In the genomic region with DNA sequence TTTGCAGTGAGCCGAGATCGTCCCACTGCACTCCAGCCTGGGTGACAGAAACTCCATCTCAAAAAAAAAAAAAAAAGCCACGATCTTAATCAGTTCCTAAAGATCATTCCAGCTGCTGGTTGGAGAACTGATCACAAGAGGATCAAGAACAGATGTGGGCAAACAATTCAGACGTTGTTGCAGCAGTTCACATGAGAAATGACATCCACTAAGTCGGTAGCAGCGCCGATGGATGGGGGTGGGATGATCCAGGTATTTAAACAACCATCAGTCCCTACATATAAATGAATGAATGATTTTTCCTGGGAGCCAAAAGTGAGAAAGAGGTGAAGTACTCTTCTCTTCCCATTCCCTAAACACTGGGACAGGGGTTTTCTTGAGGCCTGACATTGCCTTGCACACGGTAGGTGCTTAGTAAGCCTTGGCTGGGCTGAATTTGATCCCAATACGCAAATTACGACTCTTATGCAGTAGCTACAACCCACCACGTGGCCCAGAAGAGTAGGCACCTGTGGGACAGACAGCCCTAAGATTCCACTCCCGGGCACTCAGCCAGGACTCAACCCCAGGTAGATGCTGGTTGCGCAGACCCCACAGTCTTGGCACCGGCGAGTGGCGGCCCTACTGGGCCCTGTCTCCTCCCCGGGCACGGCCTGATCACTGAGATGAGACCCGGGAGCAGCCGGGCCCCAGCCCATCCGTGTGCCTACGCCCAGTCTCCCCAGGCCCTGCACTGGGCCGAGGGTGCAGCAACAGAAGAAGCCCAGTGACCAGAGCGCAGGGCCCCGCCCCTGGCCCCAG, we compare ENCODE assay signal across 1 cellular context.
A peak's percentile ranks its signal among the peaks of the same experiment; 100 is the strongest.
TF ChIP-seq lines count a peak whose summit lies in the region.

No MANE protein-coding gene starts in this region.

TF ChIP-seq in WTC11, 78 proteins besides CTCF, POLR2A, EP300 and RAD21 (continued from another document):
- TF ChIP-seq, protein P1, sequence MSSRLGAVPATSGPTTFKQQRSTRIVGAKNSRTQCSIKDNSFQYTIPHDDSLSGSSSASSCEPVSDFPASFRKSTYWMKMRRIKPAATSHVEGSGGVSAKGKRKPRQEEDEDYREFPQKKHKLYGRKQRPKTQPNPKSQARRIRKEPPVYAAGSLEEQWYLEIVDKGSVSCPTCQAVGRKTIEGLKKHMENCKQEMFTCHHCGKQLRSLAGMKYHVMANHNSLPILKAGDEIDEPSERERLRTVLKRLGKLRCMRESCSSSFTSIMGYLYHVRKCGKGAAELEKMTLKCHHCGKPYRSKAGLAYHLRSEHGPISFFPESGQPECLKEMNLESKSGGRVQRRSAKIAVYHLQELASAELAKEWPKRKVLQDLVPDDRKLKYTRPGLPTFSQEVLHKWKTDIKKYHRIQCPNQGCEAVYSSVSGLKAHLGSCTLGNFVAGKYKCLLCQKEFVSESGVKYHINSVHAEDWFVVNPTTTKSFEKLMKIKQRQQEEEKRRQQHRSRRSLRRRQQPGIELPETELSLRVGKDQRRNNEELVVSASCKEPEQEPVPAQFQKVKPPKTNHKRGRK (CRISPR knock-in tag; IDR thresholded peaks at IDR 0.05; ENCODE audit: borderline replicate concordance) = no peak
- TF ChIP-seq ZNF138 (CRISPR knock-in tag; conservative IDR thresholded peaks at IDR 0.05) (no peak), ZNF263 (CRISPR knock-in tag; IDR thresholded peaks at IDR 0.05; ENCODE audit: low read depth) (no peak), CBFB (CRISPR knock-in tag; IDR thresholded peaks at IDR 0.05; ENCODE audit: low read depth) (no peak), FOXP1 (CRISPR knock-in tag; IDR thresholded peaks at IDR 0.05; ENCODE audit: borderline replicate concordance) (no peak), SMAD4 (CRISPR knock-in tag; IDR thresholded peaks at IDR 0.05) (no peak), NFYB (CRISPR knock-in tag; conservative IDR thresholded peaks at IDR 0.05; ENCODE audit: low read depth) (no peak), RELA (CRISPR knock-in tag; IDR thresholded peaks at IDR 0.05; ENCODE audit: borderline replicate concordance) (no peak), MXD4 (CRISPR knock-in tag; IDR thresholded peaks at IDR 0.05; ENCODE audit: borderline replicate concordance) (no peak), ZNF416 (CRISPR knock-in tag; IDR thresholded peaks at IDR 0.05) (no peak), NR2C2 (CRISPR knock-in tag; IDR thresholded peaks at IDR 0.05) (no peak), GABPB1 (CRISPR knock-in tag; IDR thresholded peaks at IDR 0.05) (no peak), TEAD4 (CRISPR knock-in tag; IDR thresholded peaks at IDR 0.05) (no peak), JAZF1 (CRISPR knock-in tag; IDR thresholded peaks at IDR 0.05) (no peak), ETV6 (CRISPR knock-in tag; IDR thresholded peaks at IDR 0.05) (no peak)
- TF ChIP-seq, protein P2, sequence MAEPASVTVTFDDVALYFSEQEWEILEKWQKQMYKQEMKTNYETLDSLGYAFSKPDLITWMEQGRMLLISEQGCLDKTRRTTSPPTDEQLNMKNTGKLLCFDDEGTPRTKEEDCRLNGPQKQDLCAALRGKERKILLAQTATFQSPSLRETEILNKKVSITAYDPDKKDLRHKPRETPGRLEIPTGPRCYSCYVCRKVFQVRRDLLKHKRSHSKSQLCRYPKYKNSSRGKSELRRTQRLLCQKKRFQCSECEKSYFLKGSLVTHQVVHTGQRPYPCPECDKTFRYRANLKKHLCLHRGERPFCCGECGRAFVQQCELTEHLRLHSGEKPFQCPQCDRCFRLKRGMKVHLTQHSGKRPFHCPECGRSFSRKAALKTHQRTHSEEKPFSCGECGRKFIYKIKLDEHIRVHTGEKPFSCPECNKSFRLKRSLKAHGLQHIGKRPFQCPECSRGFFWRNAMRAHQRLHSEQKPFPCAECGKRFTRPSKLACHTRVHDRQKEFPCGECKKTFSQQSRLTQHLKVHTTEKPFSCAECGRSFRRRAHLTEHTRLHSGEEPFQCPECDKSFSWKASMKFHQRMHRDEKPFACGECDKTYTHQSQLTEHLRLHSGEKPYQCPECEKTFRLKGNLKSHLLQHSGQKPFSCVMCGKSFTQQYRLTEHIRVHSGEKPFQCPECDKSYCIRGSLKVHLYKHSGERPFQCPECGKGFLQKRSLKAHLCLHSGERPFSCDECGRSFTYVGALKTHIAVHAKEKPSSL (CRISPR knock-in tag; conservative IDR thresholded peaks at IDR 0.05) = no peak
- TF ChIP-seq, protein P3, sequence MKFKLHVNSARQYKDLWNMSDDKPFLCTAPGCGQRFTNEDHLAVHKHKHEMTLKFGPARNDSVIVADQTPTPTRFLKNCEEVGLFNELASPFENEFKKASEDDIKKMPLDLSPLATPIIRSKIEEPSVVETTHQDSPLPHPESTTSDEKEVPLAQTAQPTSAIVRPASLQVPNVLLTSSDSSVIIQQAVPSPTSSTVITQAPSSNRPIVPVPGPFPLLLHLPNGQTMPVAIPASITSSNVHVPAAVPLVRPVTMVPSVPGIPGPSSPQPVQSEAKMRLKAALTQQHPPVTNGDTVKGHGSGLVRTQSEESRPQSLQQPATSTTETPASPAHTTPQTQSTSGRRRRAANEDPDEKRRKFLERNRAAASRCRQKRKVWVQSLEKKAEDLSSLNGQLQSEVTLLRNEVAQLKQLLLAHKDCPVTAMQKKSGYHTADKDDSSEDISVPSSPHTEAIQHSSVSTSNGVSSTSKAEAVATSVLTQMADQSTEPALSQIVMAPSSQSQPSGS (CRISPR knock-in tag; IDR thresholded peaks at IDR 0.05; ENCODE audit: borderline replicate concordance, low read depth) = no peak
- TF ChIP-seq, protein P4, sequence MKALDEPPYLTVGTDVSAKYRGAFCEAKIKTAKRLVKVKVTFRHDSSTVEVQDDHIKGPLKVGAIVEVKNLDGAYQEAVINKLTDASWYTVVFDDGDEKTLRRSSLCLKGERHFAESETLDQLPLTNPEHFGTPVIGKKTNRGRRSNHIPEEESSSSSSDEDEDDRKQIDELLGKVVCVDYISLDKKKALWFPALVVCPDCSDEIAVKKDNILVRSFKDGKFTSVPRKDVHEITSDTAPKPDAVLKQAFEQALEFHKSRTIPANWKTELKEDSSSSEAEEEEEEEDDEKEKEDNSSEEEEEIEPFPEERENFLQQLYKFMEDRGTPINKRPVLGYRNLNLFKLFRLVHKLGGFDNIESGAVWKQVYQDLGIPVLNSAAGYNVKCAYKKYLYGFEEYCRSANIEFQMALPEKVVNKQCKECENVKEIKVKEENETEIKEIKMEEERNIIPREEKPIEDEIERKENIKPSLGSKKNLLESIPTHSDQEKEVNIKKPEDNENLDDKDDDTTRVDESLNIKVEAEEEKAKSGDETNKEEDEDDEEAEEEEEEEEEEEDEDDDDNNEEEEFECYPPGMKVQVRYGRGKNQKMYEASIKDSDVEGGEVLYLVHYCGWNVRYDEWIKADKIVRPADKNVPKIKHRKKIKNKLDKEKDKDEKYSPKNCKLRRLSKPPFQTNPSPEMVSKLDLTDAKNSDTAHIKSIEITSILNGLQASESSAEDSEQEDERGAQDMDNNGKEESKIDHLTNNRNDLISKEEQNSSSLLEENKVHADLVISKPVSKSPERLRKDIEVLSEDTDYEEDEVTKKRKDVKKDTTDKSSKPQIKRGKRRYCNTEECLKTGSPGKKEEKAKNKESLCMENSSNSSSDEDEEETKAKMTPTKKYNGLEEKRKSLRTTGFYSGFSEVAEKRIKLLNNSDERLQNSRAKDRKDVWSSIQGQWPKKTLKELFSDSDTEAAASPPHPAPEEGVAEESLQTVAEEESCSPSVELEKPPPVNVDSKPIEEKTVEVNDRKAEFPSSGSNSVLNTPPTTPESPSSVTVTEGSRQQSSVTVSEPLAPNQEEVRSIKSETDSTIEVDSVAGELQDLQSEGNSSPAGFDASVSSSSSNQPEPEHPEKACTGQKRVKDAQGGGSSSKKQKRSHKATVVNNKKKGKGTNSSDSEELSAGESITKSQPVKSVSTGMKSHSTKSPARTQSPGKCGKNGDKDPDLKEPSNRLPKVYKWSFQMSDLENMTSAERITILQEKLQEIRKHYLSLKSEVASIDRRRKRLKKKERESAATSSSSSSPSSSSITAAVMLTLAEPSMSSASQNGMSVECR (CRISPR knock-in tag; IDR thresholded peaks at IDR 0.05; ENCODE audit: borderline replicate concordance) = 0 out of 2 replicates have a peak, but pooled peaks have one; percentile 57
- TF ChIP-seq, protein P5, sequence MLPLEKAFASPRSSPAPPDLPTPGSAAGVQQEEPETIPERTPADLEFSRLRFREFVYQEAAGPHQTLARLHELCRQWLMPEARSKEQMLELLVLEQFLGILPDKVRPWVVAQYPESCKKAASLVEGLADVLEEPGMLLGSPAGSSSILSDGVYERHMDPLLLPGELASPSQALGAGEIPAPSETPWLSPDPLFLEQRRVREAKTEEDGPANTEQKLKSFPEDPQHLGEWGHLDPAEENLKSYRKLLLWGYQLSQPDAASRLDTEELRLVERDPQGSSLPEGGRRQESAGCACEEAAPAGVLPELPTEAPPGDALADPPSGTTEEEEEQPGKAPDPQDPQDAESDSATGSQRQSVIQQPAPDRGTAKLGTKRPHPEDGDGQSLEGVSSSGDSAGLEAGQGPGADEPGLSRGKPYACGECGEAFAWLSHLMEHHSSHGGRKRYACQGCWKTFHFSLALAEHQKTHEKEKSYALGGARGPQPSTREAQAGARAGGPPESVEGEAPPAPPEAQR (CRISPR knock-in tag; IDR thresholded peaks at IDR 0.05) = no peak
- TF ChIP-seq, protein P6, sequence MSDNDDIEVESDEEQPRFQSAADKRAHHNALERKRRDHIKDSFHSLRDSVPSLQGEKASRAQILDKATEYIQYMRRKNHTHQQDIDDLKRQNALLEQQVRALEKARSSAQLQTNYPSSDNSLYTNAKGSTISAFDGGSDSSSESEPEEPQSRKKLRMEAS (CRISPR knock-in tag; IDR thresholded peaks at IDR 0.05) = peak; percentile 13; the same call in 1 of the 2 replicates
- TF ChIP-seq, protein P7, sequence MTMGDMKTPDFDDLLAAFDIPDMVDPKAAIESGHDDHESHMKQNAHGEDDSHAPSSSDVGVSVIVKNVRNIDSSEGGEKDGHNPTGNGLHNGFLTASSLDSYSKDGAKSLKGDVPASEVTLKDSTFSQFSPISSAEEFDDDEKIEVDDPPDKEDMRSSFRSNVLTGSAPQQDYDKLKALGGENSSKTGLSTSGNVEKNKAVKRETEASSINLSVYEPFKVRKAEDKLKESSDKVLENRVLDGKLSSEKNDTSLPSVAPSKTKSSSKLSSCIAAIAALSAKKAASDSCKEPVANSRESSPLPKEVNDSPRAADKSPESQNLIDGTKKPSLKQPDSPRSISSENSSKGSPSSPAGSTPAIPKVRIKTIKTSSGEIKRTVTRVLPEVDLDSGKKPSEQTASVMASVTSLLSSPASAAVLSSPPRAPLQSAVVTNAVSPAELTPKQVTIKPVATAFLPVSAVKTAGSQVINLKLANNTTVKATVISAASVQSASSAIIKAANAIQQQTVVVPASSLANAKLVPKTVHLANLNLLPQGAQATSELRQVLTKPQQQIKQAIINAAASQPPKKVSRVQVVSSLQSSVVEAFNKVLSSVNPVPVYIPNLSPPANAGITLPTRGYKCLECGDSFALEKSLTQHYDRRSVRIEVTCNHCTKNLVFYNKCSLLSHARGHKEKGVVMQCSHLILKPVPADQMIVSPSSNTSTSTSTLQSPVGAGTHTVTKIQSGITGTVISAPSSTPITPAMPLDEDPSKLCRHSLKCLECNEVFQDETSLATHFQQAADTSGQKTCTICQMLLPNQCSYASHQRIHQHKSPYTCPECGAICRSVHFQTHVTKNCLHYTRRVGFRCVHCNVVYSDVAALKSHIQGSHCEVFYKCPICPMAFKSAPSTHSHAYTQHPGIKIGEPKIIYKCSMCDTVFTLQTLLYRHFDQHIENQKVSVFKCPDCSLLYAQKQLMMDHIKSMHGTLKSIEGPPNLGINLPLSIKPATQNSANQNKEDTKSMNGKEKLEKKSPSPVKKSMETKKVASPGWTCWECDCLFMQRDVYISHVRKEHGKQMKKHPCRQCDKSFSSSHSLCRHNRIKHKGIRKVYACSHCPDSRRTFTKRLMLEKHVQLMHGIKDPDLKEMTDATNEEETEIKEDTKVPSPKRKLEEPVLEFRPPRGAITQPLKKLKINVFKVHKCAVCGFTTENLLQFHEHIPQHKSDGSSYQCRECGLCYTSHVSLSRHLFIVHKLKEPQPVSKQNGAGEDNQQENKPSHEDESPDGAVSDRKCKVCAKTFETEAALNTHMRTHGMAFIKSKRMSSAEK (CRISPR knock-in tag; IDR thresholded peaks at IDR 0.05; ENCODE audit: borderline replicate concordance) = no peak
- TF ChIP-seq, protein P8, sequence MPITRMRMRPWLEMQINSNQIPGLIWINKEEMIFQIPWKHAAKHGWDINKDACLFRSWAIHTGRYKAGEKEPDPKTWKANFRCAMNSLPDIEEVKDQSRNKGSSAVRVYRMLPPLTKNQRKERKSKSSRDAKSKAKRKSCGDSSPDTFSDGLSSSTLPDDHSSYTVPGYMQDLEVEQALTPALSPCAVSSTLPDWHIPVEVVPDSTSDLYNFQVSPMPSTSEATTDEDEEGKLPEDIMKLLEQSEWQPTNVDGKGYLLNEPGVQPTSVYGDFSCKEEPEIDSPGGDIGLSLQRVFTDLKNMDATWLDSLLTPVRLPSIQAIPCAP (CRISPR knock-in tag; IDR thresholded peaks at IDR 0.05) = no peak
- TF ChIP-seq, protein P9, sequence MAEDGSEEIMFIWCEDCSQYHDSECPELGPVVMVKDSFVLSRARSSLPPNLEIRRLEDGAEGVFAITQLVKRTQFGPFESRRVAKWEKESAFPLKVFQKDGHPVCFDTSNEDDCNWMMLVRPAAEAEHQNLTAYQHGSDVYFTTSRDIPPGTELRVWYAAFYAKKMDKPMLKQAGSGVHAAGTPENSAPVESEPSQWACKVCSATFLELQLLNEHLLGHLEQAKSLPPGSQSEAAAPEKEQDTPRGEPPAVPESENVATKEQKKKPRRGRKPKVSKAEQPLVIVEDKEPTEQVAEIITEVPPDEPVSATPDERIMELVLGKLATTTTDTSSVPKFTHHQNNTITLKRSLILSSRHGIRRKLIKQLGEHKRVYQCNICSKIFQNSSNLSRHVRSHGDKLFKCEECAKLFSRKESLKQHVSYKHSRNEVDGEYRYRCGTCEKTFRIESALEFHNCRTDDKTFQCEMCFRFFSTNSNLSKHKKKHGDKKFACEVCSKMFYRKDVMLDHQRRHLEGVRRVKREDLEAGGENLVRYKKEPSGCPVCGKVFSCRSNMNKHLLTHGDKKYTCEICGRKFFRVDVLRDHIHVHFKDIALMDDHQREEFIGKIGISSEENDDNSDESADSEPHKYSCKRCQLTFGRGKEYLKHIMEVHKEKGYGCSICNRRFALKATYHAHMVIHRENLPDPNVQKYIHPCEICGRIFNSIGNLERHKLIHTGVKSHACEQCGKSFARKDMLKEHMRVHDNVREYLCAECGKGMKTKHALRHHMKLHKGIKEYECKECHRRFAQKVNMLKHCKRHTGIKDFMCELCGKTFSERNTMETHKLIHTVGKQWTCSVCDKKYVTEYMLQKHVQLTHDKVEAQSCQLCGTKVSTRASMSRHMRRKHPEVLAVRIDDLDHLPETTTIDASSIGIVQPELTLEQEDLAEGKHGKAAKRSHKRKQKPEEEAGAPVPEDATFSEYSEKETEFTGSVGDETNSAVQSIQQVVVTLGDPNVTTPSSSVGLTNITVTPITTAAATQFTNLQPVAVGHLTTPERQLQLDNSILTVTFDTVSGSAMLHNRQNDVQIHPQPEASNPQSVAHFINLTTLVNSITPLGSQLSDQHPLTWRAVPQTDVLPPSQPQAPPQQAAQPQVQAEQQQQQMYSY (CRISPR knock-in tag; IDR thresholded peaks at IDR 0.05) = no peak
- TF ChIP-seq, protein P10, sequence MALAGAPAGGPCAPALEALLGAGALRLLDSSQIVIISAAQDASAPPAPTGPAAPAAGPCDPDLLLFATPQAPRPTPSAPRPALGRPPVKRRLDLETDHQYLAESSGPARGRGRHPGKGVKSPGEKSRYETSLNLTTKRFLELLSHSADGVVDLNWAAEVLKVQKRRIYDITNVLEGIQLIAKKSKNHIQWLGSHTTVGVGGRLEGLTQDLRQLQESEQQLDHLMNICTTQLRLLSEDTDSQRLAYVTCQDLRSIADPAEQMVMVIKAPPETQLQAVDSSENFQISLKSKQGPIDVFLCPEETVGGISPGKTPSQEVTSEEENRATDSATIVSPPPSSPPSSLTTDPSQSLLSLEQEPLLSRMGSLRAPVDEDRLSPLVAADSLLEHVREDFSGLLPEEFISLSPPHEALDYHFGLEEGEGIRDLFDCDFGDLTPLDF (CRISPR knock-in tag; IDR thresholded peaks at IDR 0.05) = no peak
